17 cellular contexts compared by ENCODE assay signal in the genomic region with DNA sequence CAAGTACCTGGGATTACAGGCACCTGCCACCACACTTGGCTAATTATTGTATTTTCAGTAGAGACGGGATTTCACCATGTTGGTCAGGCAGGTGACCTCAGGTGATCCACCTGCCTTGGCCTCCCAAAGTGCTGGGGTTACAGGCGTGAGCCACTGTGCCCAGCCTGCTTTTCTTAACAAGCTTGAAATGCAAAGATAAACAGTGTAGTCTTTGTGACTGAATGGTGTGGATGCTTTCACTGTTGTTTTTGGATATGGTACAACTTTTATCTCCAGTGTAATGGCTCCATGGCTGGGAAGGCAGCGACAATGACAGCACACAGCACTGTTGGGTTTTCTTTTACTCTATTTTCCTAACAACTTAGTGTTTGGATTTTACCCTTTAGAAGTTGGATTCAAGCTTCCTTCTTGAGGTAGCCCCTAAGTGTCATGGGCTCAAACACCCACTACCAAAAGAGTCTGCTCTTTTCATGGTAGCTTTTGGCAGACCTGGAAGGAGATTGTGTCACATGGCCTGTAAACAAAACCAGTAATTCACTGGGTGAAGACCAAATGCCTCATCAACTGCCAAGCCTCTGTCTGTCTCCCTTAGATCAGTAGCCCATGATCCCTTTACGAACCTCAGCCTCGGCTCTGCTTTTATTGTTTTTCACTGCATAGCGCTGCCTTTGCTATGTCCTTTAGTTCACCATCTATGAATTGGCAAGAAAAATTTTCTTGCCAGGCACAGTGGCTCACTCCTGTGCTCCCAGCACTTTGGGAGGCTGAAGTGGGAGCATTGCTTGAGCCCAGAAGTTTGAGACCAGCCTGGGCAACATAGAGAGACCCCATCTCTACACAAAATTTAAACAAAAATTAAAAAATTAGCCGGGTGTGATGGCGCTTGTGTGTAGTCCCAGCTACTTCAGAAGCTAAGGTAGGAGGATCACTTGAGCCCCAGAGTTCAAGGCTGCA. TPM values are rescaled to one million over a fixed set of nuclear protein-coding genes. Genes with fewer than 3 reads are reported as not detected.
A peak's percentile ranks its signal among the peaks of the same experiment; 100 is the strongest.
DNase-seq lines count a peak whose midpoint lies in the region; ATAC-seq and TF ChIP-seq lines count a peak whose summit lies in the region.
"Had no signal": no experiment of that assay in that cellular context is flagged by ENCODE, and none has a peak within 500 bp of the region (broad histone marks: within the 10 kb centered on the region; RNA-seq: fewer than 3 reads in every experiment).

No MANE protein-coding gene starts in this region.

- H3K4me3 ChIP-seq in SK-N-SH (ENCODE audit: low read depth in 2 of 2, low read length in 1 of 2): no peak overlapping the region
- H3K4me3 ChIP-seq in thoracic aorta: no peak overlapping the region
- H3K4me3 ChIP-seq: A549, lung, testis had no signal

- TF ChIP-seq CTCF in SK-N-SH (IDR thresholded peaks at IDR 0.05) (no peak), brain (conservative IDR thresholded peaks at IDR 0.05) (no peak), thoracic aorta (IDR thresholded peaks at IDR 0.05) (no peak)

- H3K27ac ChIP-seq in SK-N-SH (ENCODE audit: low read depth in 2 of 2, low read length in 1 of 2) (peak overlapping the region in 1 of 2 experiments; percentile 21; a peak in 1 of 4 replicates), thoracic aorta (peak overlapping the region; percentile 43 to 48)
- H3K27ac ChIP-seq: A549 had no signal

- H3K4me1 ChIP-seq in SK-N-SH (ENCODE audit: control insufficient read depth in 1 of 2, insufficient read depth in 2 of 2, low read depth in 1 of 2, low read length in 1 of 2): no peaks in the 10 kb centered on the region; a peak in 1 of 4 replicates
- peaks cover 4 to 21% of the 10 kb centered on the region in 2 donors for H3K4me1 ChIP-seq in thoracic aorta (ENCODE audit: control insufficient read depth in 1 of 2, low read depth in 2 of 2)

- peak overlapping the region in 2 of 5 experiments; percentile 33 to 43 for H3K4me3 Mint-ChIP-seq in brain
- H3K4me3 Mint-ChIP-seq: activated CD8-positive, alpha-beta T cell treated with anti-CD3 and anti-CD28 coated beads, Interleukin-2, amount 10 ng/mL, durations not matched to agents 7 days and 5 days; activated naive CD4-positive, alpha-beta T cell treated with anti-CD3 and anti-CD28 coated beads for 36 hours; T-helper 1 cell treated with Interleukin-12 subunit alpha and Interleukin-12 subunit beta and Interleukin-4 antibody, amounts not matched to agents 30 μg/mL and 1 μg/mL, for 36 hours had no signal

- POLR2A ChIA-PET in SK-N-SH (lab: Yijun Ruan, JAX): interaction anchor here (0.8 to 2.5 kb wide), 2 partner anchors 9 to 89 kb away, joined by 7 to 8 read pairs; a partner anchor contains a TSS

- 88% methylated on average over 8 of the region's 8 CpGs for WGBS in SK-N-SH (ENCODE audit: low lambda C conversion rate)

- no peak overlapping the region for H2AFZ ChIP-seq in SK-N-SH (ENCODE audit: low read depth)

- no peak overlapping the region for H3K4me2 ChIP-seq in SK-N-SH
- H3K4me2 ChIP-seq: A549 had no signal

- peaks cover 15% of the 10 kb centered on the region for H3K4me1 Mint-ChIP-seq in brain

- H3K79me2 ChIP-seq in SK-N-SH (ENCODE audit: insufficient read depth): peaks cover 70% of the 10 kb centered on the region

- H3K27me3 Mint-ChIP-seq in brain: no peaks in the 10 kb centered on the region

- DNase-seq in SK-N-SH: no peak
- peak; percentile 80 for DNase-seq in left lobe of liver (ENCODE audit: low spot score)
- DNase-seq in thoracic aorta (ENCODE audit: low spot score): no peak
- DNase-seq in iPS-NIHi11 (ENCODE audit: low spot score): no peak
- DNase-seq in NCI-H1417 (lab: John Stamatoyannopoulos, UW): no peak
- DNase-seq in stimulated activated CD4-positive, alpha-beta T cell treated with anti-CD3 and anti-CD28 coated beads, Interleukin-4, amount 100 ng/mL, for 4 hours: no peak
- DNase-seq: activated CD8-positive, alpha-beta T cell treated with anti-CD3 and anti-CD28 coated beads, Interleukin-2, amount 10 ng/mL, durations not matched to agents 7 days and 5 days; activated naive CD4-positive, alpha-beta T cell treated with anti-CD3 and anti-CD28 coated beads for 36 hours; DMS53; NCI-H2081 treated with DMSO at 0.1 percent for 48 hours; testis had no signal

- H3K9me3 Mint-ChIP-seq in brain: no peaks in the 10 kb centered on the region
- H3K9me3 Mint-ChIP-seq: activated naive CD4-positive, alpha-beta T cell treated with anti-CD3 and anti-CD28 coated beads for 36 hours; T-helper 1 cell treated with Interleukin-12 subunit alpha and Interleukin-12 subunit beta and Interleukin-4 antibody, amounts not matched to agents 30 μg/mL and 1 μg/mL, for 36 hours had no signal

- H3K9me2 ChIP-seq in SK-N-SH: no peaks in the 10 kb centered on the region

- H4K20me1 ChIP-seq in SK-N-SH (ENCODE audit: insufficient read depth): peaks cover 9% of the 10 kb centered on the region

- H3K27ac Mint-ChIP-seq in brain: peak overlapping the region in 4 of 5 experiments; percentile 71 to 88 (median 76)
- H3K27ac Mint-ChIP-seq: activated CD8-positive, alpha-beta T cell treated with anti-CD3 and anti-CD28 coated beads, Interleukin-2, amount 10 ng/mL, durations not matched to agents 7 days and 5 days; T-helper 1 cell treated with Interleukin-12 subunit alpha and Interleukin-12 subunit beta and Interleukin-4 antibody, amounts not matched to agents 30 μg/mL and 1 μg/mL, for 36 hours had no signal

- H3K36me3 ChIP-seq in SK-N-SH (replicated peaks in 1 of 2; ENCODE audit: control insufficient read depth in 1 of 2, insufficient read depth in 2 of 2, low read length in 1 of 2) (peaks cover under 1 to 8% of the 10 kb centered on the region in 2 experiments), thoracic aorta (peaks cover under 1% of the 10 kb centered on the region)

- H3K27me3 ChIP-seq in SK-N-SH (ENCODE audit: insufficient read depth): no peaks in the 10 kb centered on the region
- no peaks in the 10 kb centered on the region for H3K27me3 ChIP-seq in thoracic aorta (replicated peaks; ENCODE audit: insufficient read depth)
- H3K27me3 ChIP-seq: testis had no signal

- H3K9me3 ChIP-seq in SK-N-SH (no peaks in the 10 kb centered on the region), thoracic aorta (no peaks in the 10 kb centered on the region)
- H3K9me3 ChIP-seq: A549, testis had no signal

- TF ChIP-seq EP300 in SK-N-SH (IDR thresholded peaks at IDR 0.05; ENCODE audit: borderline replicate concordance in 1 of 2, low read depth in 1 of 2, low read length in 1 of 2): no peak

- no peak for TF ChIP-seq RAD21 in SK-N-SH (IDR thresholded peaks at IDR 0.05; ENCODE audit: low read length)

- ATAC-seq in SK-N-SH treated with all-trans-retinoic acid at 6 μM for 48 hours: no peak; the same call in 2 of the 3 replicates
- ATAC-seq in left lobe of liver: peak; percentile 84
- no peak for ATAC-seq in thoracic aorta (ENCODE audit: insufficient number of reproducible peaks, low FRiP score, low read depth)
- ATAC-seq: A549; activated CD8-positive, alpha-beta T cell treated with anti-CD3 and anti-CD28 coated beads, Interleukin-2, amount 10 ng/mL, durations not matched to agents 7 days and 5 days; HCT116 had no signal

- H3F3A ChIP-seq in SK-N-SH (replicated peaks; ENCODE audit: insufficient read depth): no peaks in the 10 kb centered on the region

- H3K36me3 Mint-ChIP-seq in brain: peaks cover 8% of the 10 kb centered on the region

- no peak overlapping the region for H3K9ac ChIP-seq in SK-N-SH

- CTCF ChIA-PET in SK-N-SH (lab: Yijun Ruan, JAX): interaction anchor here (12.6 kb wide), 1 partner anchor 10 kb away, joined by 150 read pairs; a partner anchor contains a TSS

TF ChIP-seq in SK-N-SH treated with all-trans-retinoic acid at 6 μM for 48 hours, 23 proteins besides CTCF, POLR2A, EP300 and RAD21 (continues in another document):
- TF ChIP-seq CSDC2 (CRISPR knock-in tag; IDR thresholded peaks at IDR 0.05): no peak

TF ChIP-seq in SK-N-SH, 30 proteins besides CTCF, POLR2A, EP300 and RAD21 (continues in another document):
- TF ChIP-seq FOSL2 (IDR thresholded peaks at IDR 0.05; ENCODE audit: borderline replicate concordance, low read depth): no peak
- TF ChIP-seq JUND (IDR thresholded peaks at IDR 0.05): no peak
- TF ChIP-seq CHD2 (IDR thresholded peaks at IDR 0.05; ENCODE audit: low read length, partially characterized antibody): no peak

RNA-seq across cellular contexts. Expression of a gene that starts 6.4 kb away (rescaled TPM):
- polyA plus RNA-seq in SK-N-SH (2012; rRNA removed): 59.1 and 59.9 TPM in 2 replicates
- 18.5 and 33.0 TPM in 2 replicates for polyA plus RNA-seq in SK-N-SH (2012; cell fraction: cytosol; rRNA removed)
- polyA plus RNA-seq in SK-N-SH (2012; cell fraction: nucleus; rRNA removed): 93.7 and 181 TPM in 2 replicates
- 211 TPM for polyA plus RNA-seq in brain (ENCODE audit: insufficient read depth, low read depth, low replicate concordance)
- total RNA-seq in left lobe of liver: 55.1 TPM
- 100 to 1,000 TPM; 333 to 498 TPM for total RNA-seq in thoracic aorta

RNA-seq across cellular contexts. Expression of a gene that starts 9.3 kb away (rescaled TPM):
- polyA plus RNA-seq in SK-N-SH (2012; rRNA removed) (87.8 and 90.0 TPM in 2 replicates), brain (ENCODE audit: insufficient read depth, low read depth, low replicate concordance) (143 TPM)
- 38.0 and 59.9 TPM in 2 replicates for polyA plus RNA-seq in SK-N-SH (2012; cell fraction: cytosol; rRNA removed)
- polyA plus RNA-seq in SK-N-SH (2012; cell fraction: nucleus; rRNA removed): 161 and 164 TPM in 2 replicates
- total RNA-seq in left lobe of liver (97.6 TPM), thoracic aorta (10 to 100 TPM in 1 of 2 donors, 1 to 10 TPM in 1; 2.5 to 49.0 TPM)

RNA-seq across cellular contexts. Expression of a gene that starts 15.1 kb away (rescaled TPM):
- polyA plus RNA-seq in SK-N-SH (2012; rRNA removed) (5.6 and 5.9 TPM in 2 replicates), brain (ENCODE audit: insufficient read depth, low read depth, low replicate concordance) (14.0 TPM)
- 2.4 and 4.1 TPM in 2 replicates for polyA plus RNA-seq in SK-N-SH (2012; cell fraction: cytosol; rRNA removed)
- polyA plus RNA-seq in SK-N-SH (2012; cell fraction: nucleus; rRNA removed): 4.1 and 8.9 TPM in 2 replicates
- total RNA-seq in left lobe of liver (8.8 TPM), thoracic aorta (10 to 100 TPM; 10.0 to 13.8 TPM)

RNA-seq across cellular contexts. Expression of a gene that starts 18.4 kb away (rescaled TPM):
- polyA plus RNA-seq in SK-N-SH (2012; rRNA removed) (55.7 and 75.9 TPM in 2 replicates), brain (ENCODE audit: insufficient read depth, low read depth, low replicate concordance) (103 TPM)
- polyA plus RNA-seq in SK-N-SH (2012; cell fraction: cytosol; rRNA removed): 29.4 and 37.0 TPM in 2 replicates
- 101 and 124 TPM in 2 replicates for polyA plus RNA-seq in SK-N-SH (2012; cell fraction: nucleus; rRNA removed)
- total RNA-seq in left lobe of liver (18.4 TPM), thoracic aorta (10 to 100 TPM; 36.0 to 51.2 TPM)

RNA-seq across cellular contexts. Expression of a gene that starts 18.6 kb away (rescaled TPM):
- 13.1 and 16.3 TPM in 2 replicates for polyA plus RNA-seq in SK-N-SH (2012; rRNA removed)
- polyA plus RNA-seq in SK-N-SH (2012; cell fraction: cytosol; rRNA removed): 11.4 and 12.7 TPM in 2 replicates
- 19.1 and 21.6 TPM in 2 replicates for polyA plus RNA-seq in SK-N-SH (2012; cell fraction: nucleus; rRNA removed)
- 68.3 TPM for polyA plus RNA-seq in brain (ENCODE audit: insufficient read depth, low read depth, low replicate concordance)
- total RNA-seq in left lobe of liver: 0.75 TPM
- 1 to 10 TPM in 1 of 2 donors, under 1 TPM in 1; 0.54 to 5.3 TPM for total RNA-seq in thoracic aorta
